In the genomic region with DNA sequence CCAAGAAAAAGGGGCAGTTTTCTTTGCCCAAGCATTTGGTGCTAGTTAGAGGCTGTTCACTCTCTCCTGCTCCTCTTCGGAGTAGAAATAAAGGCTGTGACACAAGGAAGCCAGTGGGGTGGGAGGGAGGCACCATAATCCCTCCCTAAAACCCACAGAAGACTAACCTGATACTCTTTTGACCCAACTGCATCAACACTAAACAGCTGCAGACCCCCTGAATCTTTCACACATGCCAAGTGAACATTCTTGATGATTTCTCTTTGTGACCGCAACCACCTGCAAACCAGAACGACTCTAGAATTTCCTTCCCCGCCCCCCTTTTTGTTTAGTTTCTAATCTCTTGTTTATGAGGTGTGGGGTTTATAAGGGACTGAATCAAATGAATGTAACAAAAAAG, we compare ENCODE assay signal across 16 cellular contexts.
DNase-seq lines count a peak whose midpoint lies in the region; FAIRE-seq and TF ChIP-seq lines count a peak whose summit lies in the region.
"Had no signal": no experiment of that assay in that cellular context is flagged by ENCODE, and none has a peak within 500 bp of the region (broad histone marks: within the 10 kb centered on the region; RNA-seq: fewer than 3 reads in every experiment).

No MANE protein-coding gene starts in this region.

- intact Hi-C loops in uterus (cut with DNase I; ENCODE audit: low total_unique reads), result no loop called here

- 72% methylated on average over 3 of the region's 4 CpGs; no CpG with 5 or more reads in 1 of the 2 experiments for WGBS in endodermal cell (ENCODE audit: insufficient coverage in 1 of 2, insufficient read length in 1 of 2), 2 experiments

- DNase-seq in T-helper 1 cell (no peak), GM19239 (ENCODE audit: insufficient read length, low spot score) (no peak), endodermal cell (peak; percentile 62), HuH-7.5 (ENCODE audit: low spot score) (no peak), uterus (no peak), NCI-H446 (lab: John Stamatoyannopoulos, UW) (no peak)
- DNase-seq in Jurkat, Clone E6-1 (ENCODE audit: low read depth, low spot score), result peak; percentile 100
- DNase-seq: 8988T; Caco-2; gastrocnemius medialis; MV-4-11; occipital lobe; sigmoid colon; stimulated activated CD4-positive, alpha-beta T cell treated with anti-CD3 and anti-CD28 coated beads, Interleukin-4, amount 100 ng/mL, for 24 hours had no signal

- peaks cover 32% of the 10 kb centered on the region for H3K4me1 Mint-ChIP-seq in T-helper 1 cell treated with Interleukin-12 subunit alpha and Interleukin-12 subunit beta and Interleukin-4 antibody, amounts not matched to agents 30 μg/mL and 1 μg/mL, for 36 hours (ENCODE audit: low read depth)
- H3K4me1 Mint-ChIP-seq in endodermal cell, result peaks cover 42% of the 10 kb centered on the region

- no peaks in the 10 kb centered on the region for H3K27me3 Mint-ChIP-seq in T-helper 1 cell treated with Interleukin-12 subunit alpha and Interleukin-12 subunit beta and Interleukin-4 antibody, amounts not matched to agents 30 μg/mL and 1 μg/mL, for 36 hours (ENCODE audit: low read depth)
- H3K27me3 Mint-ChIP-seq in endodermal cell (ENCODE audit: insufficient read depth), result no peaks in the 10 kb centered on the region

- peak overlapping the region; percentile 38 for H3K4me3 ChIP-seq in Jurkat, Clone E6-1 (ENCODE audit: low read length)
- no peak overlapping the region for H3K4me3 ChIP-seq in endodermal cell (ENCODE audit: low read length)
- no peak overlapping the region for H3K4me3 ChIP-seq in uterus
- H3K4me3 ChIP-seq: gastrocnemius medialis, sigmoid colon had no signal

- peak overlapping the region; percentile 2 for H3K4me3 Mint-ChIP-seq in T-helper 1 cell treated with Interleukin-12 subunit alpha and Interleukin-12 subunit beta and Interleukin-4 antibody, amounts not matched to agents 30 μg/mL and 1 μg/mL, for 36 hours
- no peak overlapping the region for H3K4me3 Mint-ChIP-seq in endodermal cell

- peaks cover 6% of the 10 kb centered on the region for H3K36me3 ChIP-seq in endodermal cell (ENCODE audit: control insufficient read depth, insufficient read depth, low read length)
- H3K36me3 ChIP-seq in uterus, result no peaks in the 10 kb centered on the region
- H3K36me3 ChIP-seq: gastrocnemius medialis had no signal

- H3K36me3 Mint-ChIP-seq in T-helper 1 cell treated with Interleukin-12 subunit alpha and Interleukin-12 subunit beta and Interleukin-4 antibody, amounts not matched to agents 30 μg/mL and 1 μg/mL, for 36 hours (ENCODE audit: low read depth), result peaks cover 49% of the 10 kb centered on the region
- H3K36me3 Mint-ChIP-seq in endodermal cell (ENCODE audit: low read depth), result peaks cover 15% of the 10 kb centered on the region

- H3K9me3 ChIP-seq in endodermal cell (ENCODE audit: control insufficient read depth, low read length) (no peaks in the 10 kb centered on the region), uterus (no peaks in the 10 kb centered on the region)
- H3K9me3 ChIP-seq: Caco-2, gastrocnemius medialis, sigmoid colon had no signal

- FAIRE-seq in GM19239 (lab: Jason Lieb, UNC), result peak; percentile 64
- FAIRE-seq: endothelial cell of umbilical vein had no signal

- TF ChIP-seq CTCF in endodermal cell (conservative IDR thresholded peaks at IDR 0.05), result no peak
- TF ChIP-seq CTCF in uterus (IDR thresholded peaks at IDR 0.05), result no peak

- no peak overlapping the region for H3K9ac ChIP-seq in endodermal cell (ENCODE audit: extremely low read depth, low read length, poor library complexity, severe bottlenecking)

- no peaks in the 10 kb centered on the region for H3K27me3 ChIP-seq in endodermal cell (ENCODE audit: control insufficient read depth, insufficient read depth, low read length, poor library complexity, severe bottlenecking)
- H3K27me3 ChIP-seq in uterus, result no peaks in the 10 kb centered on the region
- H3K27me3 ChIP-seq: gastrocnemius medialis, sigmoid colon had no signal

- H3K27ac ChIP-seq in endodermal cell (ENCODE audit: low read depth, low read length) (no peak overlapping the region), uterus (no peak overlapping the region)
- H3K27ac ChIP-seq: gastrocnemius medialis, sigmoid colon had no signal

- H3K9me3 Mint-ChIP-seq in T-helper 1 cell treated with Interleukin-12 subunit alpha and Interleukin-12 subunit beta and Interleukin-4 antibody, amounts not matched to agents 30 μg/mL and 1 μg/mL, for 36 hours, result peaks cover under 1% of the 10 kb centered on the region
- no peaks in the 10 kb centered on the region for H3K9me3 Mint-ChIP-seq in endodermal cell

- H3K4me1 ChIP-seq in endodermal cell (ENCODE audit: control insufficient read depth, insufficient read depth, low read length), result peaks cover 7% of the 10 kb centered on the region
- H3K4me1 ChIP-seq in uterus, result no peaks in the 10 kb centered on the region
- H3K4me1 ChIP-seq: gastrocnemius medialis had no signal

- H3K27ac Mint-ChIP-seq in T-helper 1 cell treated with Interleukin-12 subunit alpha and Interleukin-12 subunit beta and Interleukin-4 antibody, amounts not matched to agents 30 μg/mL and 1 μg/mL, for 36 hours, result no peak overlapping the region
- peak overlapping the region; percentile 41 for H3K27ac Mint-ChIP-seq in endodermal cell

- no peak for TF ChIP-seq POLR2A in uterus (IDR thresholded peaks at IDR 0.05)

Comparison
In these comparisons a context has a peak if more than half of its experiments do, and no peak if none do; other contexts are left out.
1. DNase-seq: peak in Jurkat, Clone E6-1 (single experiment) and endodermal cell (single experiment); none in T-helper 1 cell (0 of 5), GM19239 (single experiment), HuH-7.5 (single experiment), uterus (0 of 2) and NCI-H446 (0 of 2).